In genomic region chrX:6898371-6898770, GRCh38 we compare ENCODE assay signal across 7 cellular contexts.
"Had no signal": no experiment of that assay in that cellular context is flagged by ENCODE, and none has a peak within 500 bp of the region (broad histone marks: within the 10 kb centered on the region; RNA-seq: fewer than 3 reads in every experiment).

No MANE protein-coding gene starts in this region.

- DNase-seq: GM23248, GOT3, H7, HFFc6 had no signal

- H3K4me1 ChIP-seq: HAP-1 had no signal

- H3K27ac ChIP-seq: GM23248, HL-60 had no signal

- H3K4me3 ChIP-seq: GM23248, HAP-1 had no signal

- H2AFZ ChIP-seq: GM23248 had no signal

- H3K9me3 ChIP-seq: HAP-1 had no signal

- ATAC-seq: HCT116 had no signal

- H3K36me3 ChIP-seq: HAP-1 had no signal

- H3K9ac ChIP-seq: GM23248 had no signal
